Comparison of ENCODE assay signal across 8 cellular contexts in genomic region chr9:2181794-2182193, GRCh38.
DNase-seq lines count a peak whose midpoint lies in the region; ATAC-seq, FAIRE-seq and TF ChIP-seq lines count a peak whose summit lies in the region.

No MANE protein-coding gene starts in this region.

- no peaks in the 10 kb centered on the region for H3K79me2 ChIP-seq in HepG2 (ENCODE audit: insufficient read depth, low read length)

- POLR2A ChIA-PET in CD8-positive, alpha-beta T cell (lab: Charles Lee): no interaction called here
- POLR2A ChIA-PET in HEK293T (lab: Yijun Ruan, JAX): no interaction called here
- POLR2A ChIA-PET in HepG2 (lab: Yijun Ruan, JAX): no interaction called here
- POLR2A ChIA-PET in T-cell (lab: Charles Lee): interaction anchor here (0.6 kb wide), 2 partner anchors 23 to 65 kb away, joined by 6 to 10 read pairs; no protein-coding TSS in a partner anchor

- no peaks in the 10 kb centered on the region for H3K27me3 Mint-ChIP-seq in CD8-positive, alpha-beta T cell (ENCODE audit: low read depth)
- no peaks in the 10 kb centered on the region for H3K27me3 Mint-ChIP-seq in T-cell

- TF ChIP-seq EP300 in HepG2 (IDR thresholded peaks at IDR 0.05; ENCODE audit: low read depth in 2 of 2, low read length in 2 of 2): no peak
- no peak for TF ChIP-seq EP300 in HepG2 (CRISPR knock-in tag; IDR thresholded peaks at IDR 0.05; ENCODE audit: borderline replicate concordance)

- FAIRE-seq in HepG2 (lab: Jason Lieb, UNC): peak; percentile 48

- no peak overlapping the region for H3K9ac ChIP-seq in HepG2 (ENCODE audit: insufficient read depth, low read depth, low read length)

- 73% methylated on average over 7 of the region's 7 CpGs for WGBS in HepG2 (ENCODE audit: low lambda C conversion rate)

- BruUV-seq in HepG2 (replicated peaks; lab: Mats Ljungman, UMichigan): no TSS peak

- H3K4me1 Mint-ChIP-seq in CD8-positive, alpha-beta T cell (ENCODE audit: low read depth): peaks cover 4% of the 10 kb centered on the region
- H3K4me1 Mint-ChIP-seq in T-cell: peaks cover 0 to 9% (median 8%) of the 10 kb centered on the region in 3 donors

- H3K27ac ChIP-seq in CD8-positive, alpha-beta T cell (ENCODE audit: low read depth, low read length): no peak overlapping the region
- H3K27ac ChIP-seq in HepG2 (ENCODE audit: extremely low read length, insufficient read depth, low read length): no peak overlapping the region

- ATAC-seq in CD8-positive, alpha-beta T cell: no peak
- ATAC-seq in HepG2: peak; percentile 86
- no peak for ATAC-seq in GM21717 (IDR thresholded peaks at IDR 0.05; ENCODE audit: unreplicated experiment)
- no peak for ATAC-seq in T-cell (replicated peaks in 1 of 4)

- no peak for TF ChIP-seq RAD21 in HepG2 (CRISPR knock-in tag; IDR thresholded peaks at IDR 0.05)

- no peak overlapping the region for H3K4me2 ChIP-seq in HepG2 (ENCODE audit: low read depth, low read length)

- H3K27ac Mint-ChIP-seq in CD8-positive, alpha-beta T cell: no peak overlapping the region
- no peak overlapping the region for H3K27ac Mint-ChIP-seq in T-cell

- peaks cover 72% of the 10 kb centered on the region for H3K36me3 Mint-ChIP-seq in CD8-positive, alpha-beta T cell
- H3K36me3 Mint-ChIP-seq in T-cell: peaks cover 36% of the 10 kb centered on the region

- H3K4me3 Mint-ChIP-seq in CD8-positive, alpha-beta T cell: no peak overlapping the region
- H3K4me3 Mint-ChIP-seq in T-cell: no peak overlapping the region

- no peak overlapping the region for H3K4me3 ChIP-seq in CD8-positive, alpha-beta T cell (ENCODE audit: low read depth, low read length)
- H3K4me3 ChIP-seq in astrocyte of the spinal cord (ENCODE audit: low read depth, low read length) (no peak overlapping the region), HepG2 (replicated peaks in 1 of 3; ENCODE audit: insufficient read depth in 1 of 3, low read depth in 2 of 3, low read length in 3 of 3) (no peak overlapping the region)

- CTCF ChIA-PET in CD8-positive, alpha-beta T cell (lab: Charles Lee): interaction anchor here (0.7 to 2.2 kb wide), 6 partner anchors 8 to 61 kb away, joined by 3 to 15 read pairs (median 3); no protein-coding TSS in a partner anchor
- CTCF ChIA-PET in HEK293T (lab: Yijun Ruan, JAX): interaction anchor here (0.7 to 0.9 kb wide), 2 partner anchors 50 to 642 kb away, joined by 3 to 4 read pairs; no protein-coding TSS in a partner anchor
- CTCF ChIA-PET in HepG2 (lab: Yijun Ruan, JAX; ENCODE audit: low intra/inter-chr PET ratio, low total read pairs): interaction anchor here (0.7 kb wide), 1 partner anchor 49 kb away, joined by 8 read pairs; no protein-coding TSS in a partner anchor
- CTCF ChIA-PET in T-cell (lab: Charles Lee): interaction anchor here (0.6 to 1.5 kb wide), 5 partner anchors 48 to 1922 kb away, joined by 3 to 12 read pairs (median 4); no protein-coding TSS in a partner anchor

- TF ChIP-seq POLR2A in HepG2 (IDR thresholded peaks at IDR 0.05; ENCODE audit: insufficient read depth in 1 of 2, low read depth in 2 of 2, low read length in 2 of 2): no peak

- no peak overlapping the region for H2AFZ ChIP-seq in HepG2 (ENCODE audit: low read length)

- H4K20me1 ChIP-seq in HepG2 (ENCODE audit: insufficient read depth, low read length): no peaks in the 10 kb centered on the region

- intact Hi-C loops in CD8-positive, alpha-beta T cell (cut with DNase I, micrococcal nuclease): loop anchor here in 1 of 2 experiments (2.0 kb wide), 1 partner anchor 49 kb away; no protein-coding TSS in a partner anchor
- intact Hi-C loops in HepG2 (cut with micrococcal nuclease; ENCODE audit: unreplicated experiment): loop anchor here (1.0 to 5.0 kb wide), 2 partner anchors 34 to 49 kb away; no protein-coding TSS in a partner anchor

- H3K9me3 ChIP-seq in CD8-positive, alpha-beta T cell (ENCODE audit: low read length): no peaks in the 10 kb centered on the region
- H3K9me3 ChIP-seq in HepG2 (ENCODE audit: low read length): no peaks in the 10 kb centered on the region

- peaks cover 23% of the 10 kb centered on the region for H3K36me3 ChIP-seq in CD8-positive, alpha-beta T cell (ENCODE audit: insufficient read depth, low read length)
- H3K36me3 ChIP-seq in HepG2 (replicated peaks in 1 of 2; ENCODE audit: control insufficient read depth in 1 of 2, insufficient read depth in 2 of 2, low read length in 2 of 2): no peaks in the 10 kb centered on the region; a peak in 1 of 5 replicates

- H3K4me1 ChIP-seq in CD8-positive, alpha-beta T cell (ENCODE audit: insufficient read depth, low read length): no peaks in the 10 kb centered on the region
- peaks cover 9% of the 10 kb centered on the region for H3K4me1 ChIP-seq in HepG2 (ENCODE audit: insufficient read depth, low read length)

- H3K27me3 ChIP-seq in CD8-positive, alpha-beta T cell (ENCODE audit: insufficient read depth, low read length): no peaks in the 10 kb centered on the region
- H3K27me3 ChIP-seq in HepG2 (ENCODE audit: control insufficient read depth in 1 of 2, insufficient read depth in 2 of 2, low read length in 2 of 2): no peaks in the 10 kb centered on the region

- in situ Hi-C loops in astrocyte of the spinal cord (cut with HindIII; ENCODE audit: low sequenced_read_pairs) (no loop called here), HepG2 (cut with HindIII; ENCODE audit: extremely low pct_ligation_motif_present, low pct_unique_long_range_greater_than_20kb) (no loop called here)

- no peaks in the 10 kb centered on the region for H3K9me3 Mint-ChIP-seq in CD8-positive, alpha-beta T cell
- H3K9me3 Mint-ChIP-seq in T-cell: no peaks in the 10 kb centered on the region

- peak; percentile 21 for TF ChIP-seq CTCF in CD8-positive, alpha-beta T cell (IDR thresholded peaks at IDR 0.05)
- TF ChIP-seq CTCF in astrocyte of the spinal cord (IDR thresholded peaks at IDR 0.05; ENCODE audit: low read depth, low read length): peak; percentile 48
- peak; percentile 61 for TF ChIP-seq CTCF in HepG2 (CRISPR knock-in tag; IDR thresholded peaks at IDR 0.05)

- DNase-seq in CD8-positive, alpha-beta T cell: no peak
- DNase-seq in HEK293T (ENCODE audit: extremely low spot score) (peak; percentile 20), astrocyte of the spinal cord (ENCODE audit: low read depth, low spot score) (peak; percentile 4), HepG2 (ENCODE audit: low spot score) (no peak), GM19238 (ENCODE audit: insufficient read length, low spot score) (no peak), T-cell (no peak), NCI-H345 treated with DMSO at 0.1 percent for 48 hours (lab: John Stamatoyannopoulos, UW; ENCODE audit: unreplicated experiment) (no peak)

TF ChIP-seq in HEK293T, 16 proteins besides CTCF, POLR2A, EP300 and RAD21:
- TF ChIP-seq BHLHE40 (IDR thresholded peaks at IDR 0.05; ENCODE audit: borderline replicate concordance) (no peak), CTBP1 (IDR thresholded peaks at IDR 0.05; ENCODE audit: borderline replicate concordance) (no peak), PKNOX1 (IDR thresholded peaks at IDR 0.05) (no peak), SUZ12 (IDR thresholded peaks at IDR 0.05) (no peak), FOXM1 (IDR thresholded peaks at IDR 0.05; ENCODE audit: borderline replicate concordance) (no peak), TARDBP (IDR thresholded peaks at IDR 0.05) (no peak), FOXA1 (IDR thresholded peaks at IDR 0.05) (no peak), HDGF (IDR thresholded peaks at IDR 0.05; ENCODE audit: borderline replicate concordance) (no peak), ARNT (IDR thresholded peaks at IDR 0.05) (no peak), ZNF384 (IDR thresholded peaks at IDR 0.05) (no peak), SP1 (IDR thresholded peaks at IDR 0.05) (no peak), ELF4 (IDR thresholded peaks at IDR 0.05) (no peak), FOXK2 (IDR thresholded peaks at IDR 0.05) (no peak), LEF1 (IDR thresholded peaks at IDR 0.05; ENCODE audit: borderline replicate concordance) (no peak), NFRKB (IDR thresholded peaks at IDR 0.05) (no peak), L3MBTL2 (conservative IDR thresholded peaks at IDR 0.05) (no peak)
TF ChIP-seq in HEK293T: peak in this region for 0.

TF ChIP-seq in HepG2, 621 proteins besides CTCF, POLR2A, EP300 and RAD21 (continues in another document):
- TF ChIP-seq, protein P1, sequence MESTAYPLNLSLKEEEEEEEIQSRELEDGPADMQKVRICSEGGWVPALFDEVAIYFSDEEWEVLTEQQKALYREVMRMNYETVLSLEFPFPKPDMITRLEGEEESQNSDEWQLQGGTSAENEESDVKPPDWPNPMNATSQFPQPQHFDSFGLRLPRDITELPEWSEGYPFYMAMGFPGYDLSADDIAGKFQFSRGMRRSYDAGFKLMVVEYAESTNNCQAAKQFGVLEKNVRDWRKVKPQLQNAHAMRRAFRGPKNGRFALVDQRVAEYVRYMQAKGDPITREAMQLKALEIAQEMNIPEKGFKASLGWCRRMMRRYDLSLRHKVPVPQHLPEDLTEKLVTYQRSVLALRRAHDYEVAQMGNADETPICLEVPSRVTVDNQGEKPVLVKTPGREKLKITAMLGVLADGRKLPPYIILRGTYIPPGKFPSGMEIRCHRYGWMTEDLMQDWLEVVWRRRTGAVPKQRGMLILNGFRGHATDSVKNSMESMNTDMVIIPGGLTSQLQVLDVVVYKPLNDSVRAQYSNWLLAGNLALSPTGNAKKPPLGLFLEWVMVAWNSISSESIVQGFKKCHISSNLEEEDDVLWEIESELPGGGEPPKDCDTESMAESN (CRISPR knock-in tag; conservative IDR thresholded peaks at IDR 0.05): no peak
- TF ChIP-seq MYNN (CRISPR knock-in tag; IDR thresholded peaks at IDR 0.05; ENCODE audit: low read depth) (no peak), GMEB2 (CRISPR knock-in tag; IDR thresholded peaks at IDR 0.05; ENCODE audit: low read depth) (no peak), STAG1 (CRISPR knock-in tag; IDR thresholded peaks at IDR 0.05) (peak; percentile 47), ZKSCAN5 (CRISPR knock-in tag; IDR thresholded peaks at IDR 0.05) (no peak), ZC3H13 (CRISPR knock-in tag; IDR thresholded peaks at IDR 0.05) (no peak), HMG20B (CRISPR knock-in tag; conservative IDR thresholded peaks at IDR 0.05) (no peak), SMC3 (IDR thresholded peaks at IDR 0.05; ENCODE audit: low read length) (peak; percentile 45), ZNF34 (CRISPR knock-in tag; IDR thresholded peaks at IDR 0.05; ENCODE audit: borderline replicate concordance) (no peak)

Comparison
In these comparisons a context has a peak if more than half of its experiments do, and no peak if none do; other contexts are left out.
1. DNase-seq: peak in HEK293T (single experiment) and astrocyte of the spinal cord (single experiment); none in CD8-positive, alpha-beta T cell (0 of 7), HepG2 (single experiment), GM19238 (single experiment), T-cell (0 of 34) and NCI-H345 treated with DMSO at 0.1 percent for 48 hours (single experiment).
2. POLR2A ChIA-PET loops: an anchor here in T-cell (0.6 kb wide); none called in CD8-positive, alpha-beta T cell, HEK293T and HepG2.
3. Peak in every context shown above with its lines, with median percentiles within 50 percentile points of each other: CTCF ChIP-seq.